ENCODE assay signal across 14 cellular contexts in genomic region chr12:108827941-108828340, GRCh38. TPM values are rescaled to one million over a fixed set of nuclear protein-coding genes. Genes with fewer than 3 reads are reported as not detected.
DNase-seq lines count a peak whose midpoint lies in the region; ATAC-seq and TF ChIP-seq lines count a peak whose summit lies in the region.
"Had no signal": no experiment of that assay in that cellular context is flagged by ENCODE, and none has a peak within 500 bp of the region (broad histone marks: within the 10 kb centered on the region; RNA-seq: fewer than 3 reads in every experiment).

No MANE protein-coding gene starts in this region.

- no peak for DNase-seq in SJCRH30
- no peak for DNase-seq in suprapubic skin (ENCODE audit: low spot score in 2 of 2)
- DNase-seq in NCI-H510A (lab: John Stamatoyannopoulos, UW): no peak
- DNase-seq in NCI-H748 treated with DMSO at 0.1 percent for 48 hours (lab: John Stamatoyannopoulos, UW): no peak
- DNase-seq in stimulated activated CD4-positive, alpha-beta T cell treated with anti-CD3 and anti-CD28 coated beads, Interleukin-4, amount 100 ng/mL, for 4 hours: no peak
- DNase-seq: activated CD4-positive, alpha-beta T cell treated with anti-CD3 and anti-CD28 coated beads for 36 hours; activated T-cell treated with anti-CD3 and anti-CD28 coated beads, Interleukin-2, amount 50 U/mL, for 48 hours; CD8-positive, alpha-beta memory T cell; SW 1271 had no signal

- intact Hi-C loops in dendritic cell treated with granulocyte-macrophage colony-stimulating factor and Interleukin-4, amounts not matched to agents 40 ng/mL and 50 ng/mL, for 4 days (cut with micrococcal nuclease): no loop called here

- H3K9me3 Mint-ChIP-seq in dendritic cell treated with granulocyte-macrophage colony-stimulating factor and Interleukin-4, amounts not matched to agents 40 ng/mL and 50 ng/mL, for 4 days: no peaks in the 10 kb centered on the region
- H3K9me3 Mint-ChIP-seq: CD8-positive, alpha-beta memory T cell had no signal

- H3K27me3 Mint-ChIP-seq in dendritic cell treated with granulocyte-macrophage colony-stimulating factor and Interleukin-4, amounts not matched to agents 40 ng/mL and 50 ng/mL, for 4 days: no peaks in the 10 kb centered on the region
- H3K27me3 Mint-ChIP-seq: activated CD4-positive, alpha-beta T cell treated with anti-CD3 and anti-CD28 coated beads for 36 hours; CD8-positive, alpha-beta memory T cell had no signal

- 80% methylated on average over 8 of the region's 8 CpGs for WGBS in suprapubic skin

- no peak overlapping the region for H3K4me3 Mint-ChIP-seq in dendritic cell treated with granulocyte-macrophage colony-stimulating factor and Interleukin-4, amounts not matched to agents 40 ng/mL and 50 ng/mL, for 4 days
- H3K4me3 Mint-ChIP-seq: activated CD4-positive, alpha-beta T cell treated with anti-CD3 and anti-CD28 coated beads for 36 hours; CD8-positive, alpha-beta memory T cell had no signal

- H3K27me3 ChIP-seq in SJCRH30 (no peaks in the 10 kb centered on the region), mucosa of rectum (ENCODE audit: control insufficient read depth in 2 of 2, insufficient read depth in 2 of 2, low read length in 2 of 2) (no peaks in the 10 kb centered on the region), suprapubic skin (no peaks in the 10 kb centered on the region)

- TF ChIP-seq EP300 in suprapubic skin (IDR thresholded peaks at IDR 0.05): no peak

- H3K36me3 ChIP-seq in SJCRH30: peaks cover 20% of the 10 kb centered on the region
- H3K36me3 ChIP-seq in mucosa of rectum (ENCODE audit: control insufficient read depth in 2 of 2, insufficient read depth in 2 of 2, low read length in 2 of 2): peaks cover 8 to 18% of the 10 kb centered on the region in 2 donors
- H3K36me3 ChIP-seq in suprapubic skin: peaks cover 24% of the 10 kb centered on the region

- H3K4me1 ChIP-seq in SJCRH30 (peaks cover 43% of the 10 kb centered on the region), mucosa of rectum (ENCODE audit: control insufficient read depth in 2 of 2, insufficient read depth in 2 of 2, low read length in 2 of 2) (peaks cover 15 to 29% of the 10 kb centered on the region in 2 donors), suprapubic skin (peaks cover 67% of the 10 kb centered on the region)

- H3K4me1 Mint-ChIP-seq in dendritic cell treated with granulocyte-macrophage colony-stimulating factor and Interleukin-4, amounts not matched to agents 40 ng/mL and 50 ng/mL, for 4 days (ENCODE audit: low read depth): peaks cover 80% of the 10 kb centered on the region

- TF ChIP-seq CTCF in suprapubic skin (IDR thresholded peaks at IDR 0.05): no peak

- no peak overlapping the region for H3K9ac ChIP-seq in mucosa of rectum (ENCODE audit: low read depth in 1 of 2, low read length in 2 of 2)

- TF ChIP-seq POLR2A in suprapubic skin (IDR thresholded peaks at IDR 0.05): no peak

- H3K9me3 ChIP-seq in SJCRH30 (replicated peaks) (no peaks in the 10 kb centered on the region), mucosa of rectum (ENCODE audit: control insufficient read depth in 2 of 2, low read length in 2 of 2) (no peaks in the 10 kb centered on the region), suprapubic skin (no peaks in the 10 kb centered on the region)

- H3K27ac ChIP-seq in SJCRH30 (peak overlapping the region; percentile 94; the same call in 1 of the 2 replicates), mucosa of rectum (ENCODE audit: low read depth in 2 of 2, low read length in 2 of 2) (peak overlapping the region; percentile 78 to 83), suprapubic skin (peak overlapping the region; percentile 86)

- H3K27ac Mint-ChIP-seq in dendritic cell treated with granulocyte-macrophage colony-stimulating factor and Interleukin-4, amounts not matched to agents 40 ng/mL and 50 ng/mL, for 4 days: peak overlapping the region; percentile 94
- H3K27ac Mint-ChIP-seq: activated CD4-positive, alpha-beta T cell treated with anti-CD3 and anti-CD28 coated beads for 36 hours had no signal

- peaks cover 74% of the 10 kb centered on the region for H3K36me3 Mint-ChIP-seq in dendritic cell treated with granulocyte-macrophage colony-stimulating factor and Interleukin-4, amounts not matched to agents 40 ng/mL and 50 ng/mL, for 4 days (ENCODE audit: low read depth)

- ATAC-seq in HG03439 (IDR thresholded peaks at IDR 0.05; ENCODE audit: unreplicated experiment): no peak
- ATAC-seq: activated CD4-positive, alpha-beta T cell treated with anti-CD3 and anti-CD28 coated beads for 36 hours had no signal

- H3K4me3 ChIP-seq in SJCRH30: no peak overlapping the region
- no peak overlapping the region for H3K4me3 ChIP-seq in mucosa of rectum (ENCODE audit: low read length in 2 of 2)
- no peak overlapping the region for H3K4me3 ChIP-seq in suprapubic skin

RNA-seq across cellular contexts. Expression of gene SSH1, which starts 29.4 kb away (rescaled TPM):
- total RNA-seq in SJCRH30 (2014; rRNA removed; shearing (Covaris generic)): 12.1 and 12.3 TPM in 2 replicates
- total RNA-seq in suprapubic skin: 10 to 100 TPM; 11.2 to 26.0 (median 15.8) TPM

RNA-seq across cellular contexts. Expression of gene DAO, which starts 52.0 kb away (rescaled TPM):
- not detected in 2 replicates for total RNA-seq in SJCRH30 (2014; rRNA removed; shearing (Covaris generic))
- total RNA-seq in suprapubic skin: not detected
- total RNA-seq: activated CD4-positive, alpha-beta T cell treated with anti-CD3 and anti-CD28 coated beads for 36 hours; CD8-positive, alpha-beta memory T cell; cerebellum; mesenteric fat pad had no signal
